In genomic region chr4:119370392-119370791, GRCh38 we compare ENCODE assay signal across 10 cellular contexts. TPM values are rescaled to one million over a fixed set of nuclear protein-coding genes. Genes with fewer than 3 reads are reported as not detected.
DNase-seq lines count a peak whose midpoint lies in the region; ATAC-seq and TF ChIP-seq lines count a peak whose summit lies in the region.
"Not testable (repeated sequence)": the region's sequence is repeated elsewhere in the genome, so short reads cannot be mapped to it uniquely, and the experiment has no call there.
"Had no signal": no experiment of that assay in that cellular context is flagged by ENCODE, and none has a peak within 500 bp of the region (broad histone marks: within the 10 kb centered on the region; RNA-seq: fewer than 3 reads in every experiment).

No MANE protein-coding gene starts in this region.

- H3K27ac ChIP-seq in RWPE2 (ENCODE audit: poor library complexity, severe bottlenecking); effector memory CD4-positive, alpha-beta T cell (ENCODE audit: insufficient read depth, low read length, poor library complexity, severe bottlenecking); thoracic aorta: not testable (repeated sequence)

- H3K27me3 ChIP-seq in RWPE2 (ENCODE audit: insufficient read depth, poor library complexity, severe bottlenecking); effector memory CD4-positive, alpha-beta T cell (replicated peaks; ENCODE audit: control insufficient read depth, insufficient read depth, low read length, poor library complexity, severe bottlenecking); thoracic aorta (replicated peaks; ENCODE audit: insufficient read depth): not testable (repeated sequence)

- not testable (repeated sequence) for TF ChIP-seq CTCF in RWPE2 (IDR thresholded peaks at IDR 0.05; ENCODE audit: poor library complexity, severe bottlenecking); thoracic aorta (IDR thresholded peaks at IDR 0.05)

- H3K4me3 ChIP-seq in RWPE2 (ENCODE audit: severe bottlenecking); effector memory CD4-positive, alpha-beta T cell (ENCODE audit: insufficient read depth, low read depth, low read length, poor library complexity, severe bottlenecking); thoracic aorta: not testable (repeated sequence)

- not testable (repeated sequence) for H3K9me3 ChIP-seq in RWPE2 (ENCODE audit: severe bottlenecking); effector memory CD4-positive, alpha-beta T cell (ENCODE audit: control insufficient read depth, low read length); thoracic aorta

- ATAC-seq in GM18499 (IDR thresholded peaks at IDR 0.05; ENCODE audit: insufficient read depth, unreplicated experiment), result peak; percentile 94
- peak; percentile 99 for ATAC-seq in GM21825 (IDR thresholded peaks at IDR 0.05; ENCODE audit: unreplicated experiment)
- ATAC-seq in HG03558 (IDR thresholded peaks at IDR 0.05; ENCODE audit: extremely low read depth, unreplicated experiment), result peak; percentile 93
- peak; percentile 97 for ATAC-seq in RWPE2 (ENCODE audit: low read depth)
- peak; percentile 36 for ATAC-seq in thoracic aorta (ENCODE audit: insufficient number of reproducible peaks, low FRiP score, low read depth)

- H3K4me1 ChIP-seq in RWPE2 (ENCODE audit: insufficient read depth, poor library complexity, severe bottlenecking); effector memory CD4-positive, alpha-beta T cell (ENCODE audit: control insufficient read depth, insufficient read depth, low read length, poor library complexity, severe bottlenecking); thoracic aorta (ENCODE audit: control insufficient read depth in 1 of 2, low read depth in 2 of 2): not testable (repeated sequence)

- DNase-seq in RWPE2 (ENCODE audit: low spot score) (peak; percentile 56), non-pigmented ciliary epithelial cell (ENCODE audit: low read depth) (peak; percentile 51)
- DNase-seq in activated CD8-positive, alpha-beta memory T cell treated with anti-CD3 and anti-CD28 coated beads, Interleukin-2, amount 50 U/mL, for 48 hours, result peak; percentile 62
- peak in 2 of 3 donors; percentile 1 to 14 for DNase-seq in effector memory CD4-positive, alpha-beta T cell
- not testable (repeated sequence) for DNase-seq in thoracic aorta (ENCODE audit: low spot score)

- not testable (repeated sequence) for H3K36me3 ChIP-seq in RWPE2 (ENCODE audit: low read depth); effector memory CD4-positive, alpha-beta T cell (ENCODE audit: control insufficient read depth, insufficient read depth, low read length); thoracic aorta

RNA-seq across cellular contexts. Expression of gene FABP2, which starts 48.5 kb away (rescaled TPM):
- not detected for total RNA-seq in thoracic aorta
- total RNA-seq: mononuclear cell, testis had no signal

Comparison
In these comparisons a context has a peak if more than half of its experiments do, and no peak if none do; other contexts are left out.
1. ATAC-seq: peak in every context shown above with its lines; median percentile 99 in GM21825; 97 in RWPE2; 94 in GM18499; 93 in HG03558; 36 in thoracic aorta.